ENCODE assay signal across 19 cellular contexts in the genomic region with DNA sequence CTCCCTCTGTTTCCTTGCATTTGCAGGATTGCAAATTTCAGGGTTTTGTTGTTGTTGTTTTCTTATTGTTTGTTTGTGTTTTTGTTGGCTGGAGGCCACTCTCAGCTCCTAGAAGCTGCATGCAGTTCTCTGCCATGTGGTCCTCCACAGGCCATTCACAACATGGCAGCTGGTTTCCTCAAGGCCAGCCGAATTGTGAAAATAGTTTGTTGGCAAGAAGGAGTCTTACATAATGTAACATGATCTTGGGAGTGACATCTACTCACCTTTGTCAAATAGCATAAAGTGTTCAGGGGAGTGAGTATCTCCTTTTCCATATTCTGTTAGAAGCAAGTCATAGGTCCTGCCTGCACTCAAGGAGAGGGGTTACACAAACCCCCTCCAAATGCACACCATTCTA.
"Had no signal": no experiment of that assay in that cellular context is flagged by ENCODE, and none has a peak within 500 bp of the region (broad histone marks: within the 10 kb centered on the region; RNA-seq: fewer than 3 reads in every experiment).

No MANE protein-coding gene starts in this region.

- H3K27me3 Mint-ChIP-seq: brain; central memory CD8-positive, alpha-beta T cell had no signal

- ATAC-seq: activated T-cell treated with anti-CD3 and anti-CD28 coated beads, Interleukin-2, amount 50 U/mL, for 4 hours had no signal

- H3K27ac ChIP-seq: colonic mucosa, prostate gland had no signal

- DNase-seq: activated CD4-positive, alpha-beta T cell treated with anti-CD3 and anti-CD28 coated beads, Interleukin-2, amount 50 U/mL, for 1 hour; activated CD4-positive, CD25-positive, alpha-beta regulatory T cell treated with anti-CD3 and anti-CD28 coated beads, Interleukin-2, amount 50 U/mL, for 72 hours; activated CD8-positive, alpha-beta memory T cell treated with anti-CD3 and anti-CD28 coated beads, Interleukin-2, amount 50 U/mL, for 4 hours; activated naive CD4-positive, alpha-beta T cell treated with anti-CD3 and anti-CD28 coated beads for 36 hours; activated T-cell treated with anti-CD3 and anti-CD28 coated beads, Interleukin-2, amount 50 U/mL, for 4 hours; colonic mucosa; kidney glomerular epithelial cell; left ventricle myocardium inferior; mammary epithelial cell; occipital lobe; stimulated activated CD4-positive, alpha-beta T cell treated with anti-CD3 and anti-CD28 coated beads, Interleukin-2, amount 100 ng/mL, for 24 hours; stimulated activated naive CD4-positive, alpha-beta T cell treated with Interleukin-2 at 50 U/mL for 16 hours; substantia nigra; transverse colon; uterus had no signal

- H3K4me3 Mint-ChIP-seq: activated naive CD4-positive, alpha-beta T cell treated with anti-CD3 and anti-CD28 coated beads for 36 hours; activated T-cell treated with anti-CD3 and anti-CD28 coated beads, Interleukin-2, amount 50 U/mL, for 4 hours; brain; central memory CD8-positive, alpha-beta T cell had no signal

- H3K4me3 ChIP-seq: colonic mucosa, left ventricle myocardium inferior, prostate gland, right atrium auricular region, transverse colon, uterus had no signal

- H3K27ac Mint-ChIP-seq: activated naive CD4-positive, alpha-beta T cell treated with anti-CD3 and anti-CD28 coated beads for 36 hours; brain had no signal

- H3K9me3 Mint-ChIP-seq: activated naive CD4-positive, alpha-beta T cell treated with anti-CD3 and anti-CD28 coated beads for 36 hours; activated T-cell treated with anti-CD3 and anti-CD28 coated beads, Interleukin-2, amount 50 U/mL, for 4 hours; brain; central memory CD8-positive, alpha-beta T cell had no signal

- H3K9me3 ChIP-seq: colonic mucosa, left ventricle myocardium inferior, prostate gland, right atrium auricular region, transverse colon, uterus had no signal

- H3K36me3 Mint-ChIP-seq: brain had no signal

- H3K4me1 ChIP-seq: colonic mucosa, left ventricle myocardium inferior, prostate gland, uterus had no signal

- H3K4me1 Mint-ChIP-seq: brain; central memory CD8-positive, alpha-beta T cell had no signal

- H3K36me3 ChIP-seq: colonic mucosa, left ventricle myocardium inferior, prostate gland, right atrium auricular region, transverse colon, uterus had no signal

- H3K27me3 ChIP-seq: colonic mucosa, right atrium auricular region, transverse colon, uterus had no signal
